Comparison of ENCODE assay signal across 7 cellular contexts in the genomic region with DNA sequence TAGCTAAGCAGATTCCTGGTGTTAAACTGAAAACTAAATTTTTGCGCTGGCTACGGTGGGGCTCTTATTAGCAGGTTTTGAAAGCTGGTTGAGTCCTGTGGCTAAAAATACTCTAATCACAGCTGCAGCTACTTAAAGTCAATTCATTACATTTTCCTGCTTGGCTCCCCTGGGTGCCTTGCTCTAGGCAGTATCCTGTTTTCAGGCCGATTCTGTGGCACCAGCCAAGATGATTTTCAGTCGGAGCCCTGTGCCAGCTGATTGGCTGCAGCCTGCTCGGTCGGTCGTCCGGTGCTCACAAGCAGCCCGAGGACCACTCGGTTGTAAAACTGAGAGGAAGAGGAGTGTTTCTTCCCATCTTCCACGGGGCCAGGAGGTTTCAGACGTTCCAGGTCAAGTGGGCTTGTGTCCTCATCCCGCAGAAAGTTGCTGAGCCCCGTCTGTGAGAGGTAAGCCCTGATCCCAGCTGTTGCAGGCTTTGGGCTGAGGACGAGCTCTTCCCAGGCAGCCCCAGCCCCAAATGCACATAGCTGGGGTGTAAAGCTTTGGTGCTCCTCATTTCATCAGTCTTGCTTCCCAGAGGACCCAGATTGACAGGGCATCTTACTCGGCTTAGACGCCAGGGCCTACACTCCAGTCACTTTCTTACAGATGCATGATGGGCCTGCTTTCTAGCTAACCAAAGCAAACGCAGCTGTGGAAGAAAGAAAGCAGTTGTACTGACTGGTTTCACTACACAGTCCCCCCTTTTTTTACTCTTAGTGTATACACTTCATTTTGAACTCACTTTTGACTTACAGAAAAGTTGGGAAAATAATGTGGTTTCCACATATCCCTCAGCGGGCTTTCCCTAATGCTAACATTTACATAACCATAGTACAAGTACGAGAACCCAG. TPM values are rescaled to one million over a fixed set of nuclear protein-coding genes. Genes with fewer than 3 reads are reported as not detected.
DNase-seq lines count a peak whose midpoint lies in the region; ATAC-seq and TF ChIP-seq lines count a peak whose summit lies in the region.

No MANE protein-coding gene starts in this region.

- TF ChIP-seq CTCF in coronary artery (IDR thresholded peaks at IDR 0.05), result no peak
- no peak for TF ChIP-seq CTCF in gastrocnemius medialis (IDR thresholded peaks at IDR 0.05 in 4 of 5, conservative IDR thresholded peaks at IDR 0.05 in 1 of 5)

- H3K27ac ChIP-seq in coronary artery (peak overlapping the region; percentile 34 to 79), gastrocnemius medialis (peak overlapping the region; percentile 63 to 76 (median 66))

- no peaks in the 10 kb centered on the region for H3K9me3 ChIP-seq in gastrocnemius medialis

- H3K27me3 ChIP-seq in gastrocnemius medialis, result no peaks in the 10 kb centered on the region

- H3K4me3 ChIP-seq in coronary artery, result peak overlapping the region; percentile 39
- peak overlapping the region in 2 of 4 donors; percentile 16 to 28 for H3K4me3 ChIP-seq in gastrocnemius medialis

- no peak for DNase-seq in coronary artery (ENCODE audit: low spot score)
- no peak for DNase-seq in gastrocnemius medialis
- no peak for DNase-seq in NCI-H2196 treated with DMSO at 0.1 percent for 48 hours (lab: John Stamatoyannopoulos, UW; ENCODE audit: unreplicated experiment)
- no peak for DNase-seq in kidney tubule cell (ENCODE audit: low spot score)
- no peak for DNase-seq in GM03348 (ENCODE audit: low spot score)

- H3K4me1 ChIP-seq in gastrocnemius medialis, result peaks cover 52 to 59% of the 10 kb centered on the region in 2 donors

- H3K36me3 ChIP-seq in gastrocnemius medialis, result peaks cover 0 to 14% of the 10 kb centered on the region in 2 donors

- peak; percentile 50 for ATAC-seq in HG02798 (IDR thresholded peaks at IDR 0.05; ENCODE audit: poor library complexity, unreplicated experiment)
- ATAC-seq in gastrocnemius medialis, result peak; percentile 14 to 25

- in situ Hi-C loops in GM18951 (cut with MboI; ENCODE audit: low sequenced_read_pairs, unreplicated experiment) (no loop called here), gastrocnemius medialis (cut with MboI; ENCODE audit: low sequenced_read_pairs in 4 of 4) (loop anchor here in 3 of 4 donors (25.0 kb wide), 2 partner anchors 305 to 430 kb away; no protein-coding TSS in a partner anchor)

- intact Hi-C loops in gastrocnemius medialis (cut with DNase I; ENCODE audit: low total_unique reads), result loop anchor here (2.0 kb wide), 1 partner anchor 15 kb away; a partner anchor contains a TSS

- TF ChIP-seq POLR2A in GM18951 (IDR thresholded peaks at IDR 0.05; ENCODE audit: extremely low read depth, insufficient read depth, insufficient read length) (peak; percentile 5), gastrocnemius medialis (IDR thresholded peaks at IDR 0.05) (no peak)

RNA-seq across cellular contexts. Expression of a gene that starts 15.9 kb away (rescaled TPM):
- total RNA-seq in gastrocnemius medialis, result 10 to 100 TPM in 2 of 4 donors, 1 to 10 TPM in 2; 5.1 to 15.8 (median 11.9) TPM
